ENCODE assay signal across 1 cellular context in genomic region chr14:52949711-52950409, GRCh38.
TF ChIP-seq lines count a peak whose summit lies in the region.

No MANE protein-coding gene starts in this region.

TF ChIP-seq in HepG2, 621 proteins besides CTCF, POLR2A, EP300 and RAD21 (continued from another document and continues in another):
- TF ChIP-seq HNRNPLL (IDR thresholded peaks at IDR 0.05; ENCODE audit: low read depth, low read length, poor library complexity, severe bottlenecking) (no peak), SNAI1 (CRISPR knock-in tag; IDR thresholded peaks at IDR 0.05; ENCODE audit: borderline replicate concordance) (no peak), ZKSCAN8 (CRISPR knock-in tag; IDR thresholded peaks at IDR 0.05; ENCODE audit: borderline replicate concordance) (no peak), ZNF414 (CRISPR knock-in tag; IDR thresholded peaks at IDR 0.05) (no peak), PRDM10 (CRISPR knock-in tag; IDR thresholded peaks at IDR 0.05; ENCODE audit: low read depth) (peak; percentile 24; the same call in 1 of the 2 replicates), CREB1 (IDR thresholded peaks at IDR 0.05) (no peak), CREB1 (CRISPR knock-in tag; IDR thresholded peaks at IDR 0.05) (no peak), GZF1 (CRISPR knock-in tag; IDR thresholded peaks at IDR 0.05) (no peak), EHMT2 (IDR thresholded peaks at IDR 0.05; ENCODE audit: borderline replicate concordance, low read depth, low read length) (no peak), POLR2AphosphoS5 (IDR thresholded peaks at IDR 0.05; ENCODE audit: low read depth, low read length) (no peak), ZBTB34 (CRISPR knock-in tag; IDR thresholded peaks at IDR 0.05) (no peak), ZBTB2 (CRISPR knock-in tag; IDR thresholded peaks at IDR 0.05; ENCODE audit: low read depth) (no peak), HNF4A (CRISPR knock-in tag; IDR thresholded peaks at IDR 0.05) (0 out of 2 replicates have a peak, but pooled peaks have one; percentile 11), ZNF615 (CRISPR knock-in tag; IDR thresholded peaks at IDR 0.05; ENCODE audit: borderline replicate concordance) (no peak), NCOA5 (CRISPR knock-in tag; IDR thresholded peaks at IDR 0.05) (no peak), IKZF4 (CRISPR knock-in tag; IDR thresholded peaks at IDR 0.05; ENCODE audit: borderline replicate concordance, low read depth, not compliant biosample characterization) (no peak), ADNP (CRISPR knock-in tag; IDR thresholded peaks at IDR 0.05) (no peak), ZNF451 (CRISPR knock-in tag; IDR thresholded peaks at IDR 0.05) (no peak), RERE (CRISPR knock-in tag; IDR thresholded peaks at IDR 0.05; ENCODE audit: low read depth) (no peak), MEF2D (CRISPR knock-in tag; IDR thresholded peaks at IDR 0.05) (peak; percentile 10; the same call in 1 of the 2 replicates), ZMAT5 (CRISPR knock-in tag; IDR thresholded peaks at IDR 0.05; ENCODE audit: borderline replicate concordance, low read depth) (no peak), ZNF605 (CRISPR knock-in tag; IDR thresholded peaks at IDR 0.05) (0 out of 2 replicates have a peak, but pooled peaks have one; percentile 26), PHF8 (CRISPR knock-in tag; IDR thresholded peaks at IDR 0.05) (no peak), ZNF574 (CRISPR knock-in tag; IDR thresholded peaks at IDR 0.05) (no peak), ZFX (CRISPR knock-in tag; IDR thresholded peaks at IDR 0.05; ENCODE audit: low read depth) (no peak), NR2F6 (IDR thresholded peaks at IDR 0.05) (no peak), NR2F6 (CRISPR knock-in tag; IDR thresholded peaks at IDR 0.05) (no peak), ZNF639 (CRISPR knock-in tag; conservative IDR thresholded peaks at IDR 0.05) (no peak), ZNF839 (CRISPR knock-in tag; IDR thresholded peaks at IDR 0.05; ENCODE audit: borderline replicate concordance) (no peak), U2AF1 (optimal IDR thresholded peaks at IDR 0.05; ENCODE audit: low read depth, low read length) (no peak), ZNF275 (CRISPR knock-in tag; IDR thresholded peaks at IDR 0.05; ENCODE audit: borderline replicate concordance) (no peak), ZNF282 (IDR thresholded peaks at IDR 0.05; ENCODE audit: partially characterized antibody) (no peak), MIER3 (CRISPR knock-in tag; IDR thresholded peaks at IDR 0.05; ENCODE audit: borderline replicate concordance) (no peak), HOXA3 (CRISPR knock-in tag; IDR thresholded peaks at IDR 0.05) (no peak), GFI1 (CRISPR knock-in tag; IDR thresholded peaks at IDR 0.05; ENCODE audit: borderline replicate concordance) (0 out of 2 replicates have a peak, but pooled peaks have one; percentile 3), ZNF816 (CRISPR knock-in tag; IDR thresholded peaks at IDR 0.05; ENCODE audit: borderline replicate concordance) (0 out of 2 replicates have a peak, but pooled peaks have one; percentile 4), ZNF24 (IDR thresholded peaks at IDR 0.05) (no peak), ZNF580 (CRISPR knock-in tag; IDR thresholded peaks at IDR 0.05; ENCODE audit: borderline replicate concordance, low read depth) (peak; percentile 4; the same call in 1 of the 2 replicates)
